ENCODE assay signal across 24 cellular contexts in the genomic region with DNA sequence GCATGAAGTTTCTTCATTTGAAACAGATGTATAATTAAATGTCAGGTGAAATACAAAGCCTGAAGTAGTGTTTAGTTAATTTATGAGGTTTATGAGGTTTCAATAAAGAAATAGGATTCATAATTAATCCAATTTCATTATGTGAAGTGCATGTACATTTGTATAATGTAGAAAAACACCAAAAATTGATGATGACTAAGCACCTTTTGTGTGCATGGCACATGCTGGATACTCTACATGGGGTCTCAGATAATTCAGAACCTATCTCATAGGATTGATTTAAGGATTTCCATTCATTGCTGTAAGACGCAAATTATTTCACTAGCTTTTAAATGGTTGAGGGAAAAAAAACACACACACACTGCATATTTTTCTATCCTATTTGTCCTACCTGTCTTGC.
DNase-seq lines count a peak whose midpoint lies in the region; ATAC-seq, FAIRE-seq and TF ChIP-seq lines count a peak whose summit lies in the region.
"Had no signal": no experiment of that assay in that cellular context is flagged by ENCODE, and none has a peak within 500 bp of the region (broad histone marks: within the 10 kb centered on the region; RNA-seq: fewer than 3 reads in every experiment).

No MANE protein-coding gene starts in this region.

- TF ChIP-seq POLR2A in A549 (IDR thresholded peaks at IDR 0.05; ENCODE audit: low read length), result no peak

- H3K4me3 ChIP-seq in A549 (no peak overlapping the region), A673 (ENCODE audit: low read depth, low read length, poor library complexity, severe bottlenecking) (no peak overlapping the region), SK-N-MC (no peak overlapping the region)
- H3K4me3 ChIP-seq: BLaER1 had no signal

- intact Hi-C loops in A673 (cut with micrococcal nuclease; ENCODE audit: unreplicated experiment), result loop anchor here (5.0 kb wide), 1 partner anchor 194 kb away; no protein-coding TSS in a partner anchor

- no peak for DNase-seq in A549 (ENCODE audit: low read depth in 1 of 2, low spot score in 1 of 2)
- no peak for DNase-seq in A673 (ENCODE audit: low spot score)
- DNase-seq in SK-N-MC (ENCODE audit: low read depth, low spot score), result no peak
- DNase-seq in stimulated activated effector memory CD8-positive, alpha-beta T cell treated with anti-CD3 and anti-CD28 coated beads, Interleukin-12 subunit alpha, Interleukin-12 subunit beta, amount 100 ng/mL, for 72 hours (ENCODE audit: low spot score in 2 of 2), result no peak
- DNase-seq in CD1c-positive myeloid dendritic cell (ENCODE audit: extremely low spot score), result no peak
- no peak for DNase-seq in foreskin melanocyte
- no peak for DNase-seq in stimulated activated naive CD4-positive, alpha-beta T cell treated with Interleukin-2 at 50 U/mL for 16 hours (lab: John Stamatoyannopoulos, UW)
- DNase-seq: 8988T; ACHN; BE2C; C1 segment of cervical spinal cord; Caco-2; Calu3; CD4-positive, alpha-beta T cell; CD8-positive, alpha-beta T cell; DMS79 treated with DMSO at 0.1 percent for 48 hours; GF-D8 had no signal

- H3K9me3 Mint-ChIP-seq in stimulated activated effector memory CD8-positive, alpha-beta T cell treated with anti-CD3 and anti-CD28 coated beads, Interleukin-12 subunit alpha, Interleukin-12 subunit beta, amount 100 ng/mL, for 72 hours, result no peaks in the 10 kb centered on the region
- H3K9me3 Mint-ChIP-seq: CD4-positive, alpha-beta T cell; CD8-positive, alpha-beta T cell had no signal

- H3K4me1 ChIP-seq in A549, result no peaks in the 10 kb centered on the region
- H3K4me1 ChIP-seq in A673 (ENCODE audit: insufficient read depth, low read length, poor library complexity, severe bottlenecking), result peaks cover 58% of the 10 kb centered on the region

- no TSS peak for BruUV-seq in A673 (replicated peaks; lab: Mats Ljungman, UMichigan)

- 82% methylated on average over 1 of the region's 1 CpG for WGBS in A549 (ENCODE audit: missing lambda C conversion rate)

- TF ChIP-seq CTCF in A549 (IDR thresholded peaks at IDR 0.05) (no peak), A673 (conservative IDR thresholded peaks at IDR 0.05; ENCODE audit: low read depth, low read length) (no peak)

- no peak for FAIRE-seq in A549 (lab: Jason Lieb, UNC)
- FAIRE-seq: A204.1, D721Med, G401.6, GM12891, GM19239 had no signal

- no peak overlapping the region for H3K27ac ChIP-seq in A549
- H3K27ac ChIP-seq in A673 (ENCODE audit: low read depth, low read length, poor library complexity, severe bottlenecking), result peak overlapping the region; percentile 9
- H3K27ac ChIP-seq in SK-N-MC, result peak overlapping the region; percentile 87
- H3K27ac ChIP-seq: BLaER1 had no signal

- ATAC-seq in A549, result no peak
- ATAC-seq in stimulated activated effector memory CD8-positive, alpha-beta T cell treated with anti-CD3 and anti-CD28 coated beads, Interleukin-12 subunit alpha, Interleukin-12 subunit beta, amount 100 ng/mL, for 72 hours, result no peak
- ATAC-seq: CD8-positive, alpha-beta T cell had no signal

- H3K9me3 ChIP-seq in A549 (no peaks in the 10 kb centered on the region), A673 (ENCODE audit: low read depth, low read length, poor library complexity, severe bottlenecking) (no peaks in the 10 kb centered on the region), SK-N-MC (ENCODE audit: low read depth, low read length) (peaks cover 10% of the 10 kb centered on the region; the same call in 1 of the 2 replicates)
- H3K9me3 ChIP-seq: BE2C, BLaER1 had no signal

- H3K36me3 Mint-ChIP-seq in stimulated activated effector memory CD8-positive, alpha-beta T cell treated with anti-CD3 and anti-CD28 coated beads, Interleukin-12 subunit alpha, Interleukin-12 subunit beta, amount 100 ng/mL, for 72 hours, result peaks cover 6% of the 10 kb centered on the region
- H3K36me3 Mint-ChIP-seq: CD8-positive, alpha-beta T cell had no signal

- TF ChIP-seq RAD21 in A549 (conservative IDR thresholded peaks at IDR 0.05 in 1 of 2, IDR thresholded peaks at IDR 0.05 in 1 of 2), result no peak

- H3K27me3 ChIP-seq in A673 (replicated peaks; ENCODE audit: insufficient read depth, low read depth, low read length, poor library complexity), result no peaks in the 10 kb centered on the region
- H3K27me3 ChIP-seq: BE2C, BLaER1 had no signal

- POLR2A ChIA-PET in A549 (lab: Yijun Ruan, JAX), result no interaction called here
- POLR2A ChIA-PET in A673 (lab: Charles Lee; ENCODE audit: low non-redundant PET), result interaction anchor here (0.6 kb wide), 1 partner anchor 1733 kb away, joined by 3 read pairs; no protein-coding TSS in a partner anchor

- no peak overlapping the region for H3K9ac ChIP-seq in SK-N-MC (ENCODE audit: insufficient read length)
- H3K9ac ChIP-seq: BLaER1 had no signal

- H3K36me3 ChIP-seq in A673 (ENCODE audit: insufficient read depth, low read length, poor library complexity, severe bottlenecking) (no peaks in the 10 kb centered on the region), SK-N-MC (ENCODE audit: insufficient read depth, low read length) (no peaks in the 10 kb centered on the region)
- H3K36me3 ChIP-seq: BE2C, BLaER1 had no signal

- CTCF ChIA-PET in A549 (lab: Yijun Ruan, JAX), result interaction anchor here (0.9 kb wide), 1 partner anchor 324 kb away, joined by 3 read pairs; the partner anchor contains the start of gene SNX18
- CTCF ChIA-PET in A673 (lab: Charles Lee), result no interaction called here

- H3K4me3 Mint-ChIP-seq in stimulated activated effector memory CD8-positive, alpha-beta T cell treated with anti-CD3 and anti-CD28 coated beads, Interleukin-12 subunit alpha, Interleukin-12 subunit beta, amount 100 ng/mL, for 72 hours, result no peak overlapping the region
- H3K4me3 Mint-ChIP-seq: CD14-positive monocyte; CD4-positive, alpha-beta T cell; CD8-positive, alpha-beta T cell had no signal

- H3K4me2 ChIP-seq in A549, result no peak overlapping the region
- H3K4me2 ChIP-seq: BLaER1 had no signal

- H3K4me1 Mint-ChIP-seq in stimulated activated effector memory CD8-positive, alpha-beta T cell treated with anti-CD3 and anti-CD28 coated beads, Interleukin-12 subunit alpha, Interleukin-12 subunit beta, amount 100 ng/mL, for 72 hours, result peaks cover 22% of the 10 kb centered on the region

- peak overlapping the region; percentile 27 for H3K27ac Mint-ChIP-seq in stimulated activated effector memory CD8-positive, alpha-beta T cell treated with anti-CD3 and anti-CD28 coated beads, Interleukin-12 subunit alpha, Interleukin-12 subunit beta, amount 100 ng/mL, for 72 hours
- H3K27ac Mint-ChIP-seq: CD14-positive monocyte; CD4-positive, alpha-beta T cell; CD8-positive, alpha-beta T cell had no signal

- TF ChIP-seq EP300 in A549 (IDR thresholded peaks at IDR 0.05), result no peak

TF ChIP-seq in A549, 52 proteins besides CTCF, POLR2A, EP300 and RAD21:
- TF ChIP-seq KDM5A (IDR thresholded peaks at IDR 0.05) (no peak), MAFK (IDR thresholded peaks at IDR 0.05; ENCODE audit: partially characterized antibody) (peak; percentile 69)

Comparison
In these comparisons a context has a peak if more than half of its experiments do, and no peak if none do; other contexts are left out.
1. H3K27ac ChIP-seq: peak in A673 (single experiment) and SK-N-MC (single experiment); none in A549 (0 of 2).